28 cellular contexts compared by ENCODE assay signal in genomic region chr1:210325026-210325670, GRCh38.
"Had no signal": no experiment of that assay in that cellular context is flagged by ENCODE, and none has a peak within 500 bp of the region (broad histone marks: within the 10 kb centered on the region; RNA-seq: fewer than 3 reads in every experiment).

No MANE protein-coding gene starts in this region.

- H3K4me1 ChIP-seq: prostate gland had no signal

- H3K27me3 ChIP-seq: left lung, pancreas, sigmoid colon, suprapubic skin, tibial artery, upper lobe of right lung had no signal

- FAIRE-seq: islet of Langerhans, kidney, pancreas, small intestine, urothelium cell line had no signal

- H3K4me3 ChIP-seq: left lung, lower lobe of right lung, pancreas, prostate gland, sigmoid colon, spleen, suprapubic skin, thoracic aorta, tibial artery, upper lobe of right lung had no signal

- H3K36me3 ChIP-seq: left lung, lower lobe of right lung, pancreas, prostate gland, sigmoid colon, spleen, suprapubic skin, thoracic aorta, tibial artery, upper lobe of right lung had no signal

- ATAC-seq: left colon; left lung; lower lobe of right lung; naive thymus-derived CD8-positive, alpha-beta T cell; pancreas; right cardiac atrium; stimulated activated effector memory CD8-positive, alpha-beta T cell treated with anti-CD3 and anti-CD28 coated beads, Interleukin-12 subunit alpha, Interleukin-12 subunit beta, amount 100 ng/mL, for 72 hours; upper lobe of right lung had no signal

- H3K9me3 ChIP-seq: left lung, lower lobe of right lung, pancreas, prostate gland, sigmoid colon, thoracic aorta, upper lobe of right lung had no signal

- DNase-seq: hypothalamus; immature natural killer cell; kidney; left colon; left lung; lower lobe of right lung; mammary epithelial cell; mesenchymal stem cell; naive thymus-derived CD8-positive, alpha-beta T cell; nucleus accumbens; pancreas; posterior cingulate gyrus; retina; right cardiac atrium; sigmoid colon; small intestine; spleen; stimulated activated CD4-positive, alpha-beta T cell treated with anti-CD3 and anti-CD28 coated beads, Interleukin-4, amount 100 ng/mL, for 24 hours; stimulated activated naive CD4-positive, alpha-beta T cell; tibial artery; trophoblast cell; upper lobe of right lung had no signal

- H3K27ac ChIP-seq: left lung, lower lobe of right lung, pancreas, prostate gland, sigmoid colon, spleen, suprapubic skin, thoracic aorta, tibial artery, upper lobe of right lung had no signal
